Comparison of ENCODE assay signal across 11 cellular contexts in genomic region chr16:4487955-4488481, GRCh38. TPM values are rescaled to one million over a fixed set of nuclear protein-coding genes. Genes with fewer than 3 reads are reported as not detected.
DNase-seq lines count a peak whose midpoint lies in the region; ATAC-seq, FAIRE-seq and TF ChIP-seq lines count a peak whose summit lies in the region.
"Had no signal": no experiment of that assay in that cellular context is flagged by ENCODE, and none has a peak within 500 bp of the region (broad histone marks: within the 10 kb centered on the region; RNA-seq: fewer than 3 reads in every experiment).

No MANE protein-coding gene starts in this region.

- H3K9me3 ChIP-seq in upper lobe of right lung, result no peaks in the 10 kb centered on the region
- H3K9me3 ChIP-seq: gastroesophageal sphincter had no signal

- H3K9me3 Mint-ChIP-seq in stimulated activated naive CD8-positive, alpha-beta T cell treated with anti-CD3 and anti-CD28 coated beads, Interleukin-15, Interleukin-2, amounts not matched to agents 100 ng/mL and 50 ng/mL, for 24 hours, result no peaks in the 10 kb centered on the region

- DNase-seq in stimulated activated naive CD8-positive, alpha-beta T cell treated with anti-CD3 and anti-CD28 coated beads, Interleukin-15, Interleukin-2, amounts not matched to agents 100 U/mL and 50 U/mL, for 24 hours, result no peak
- DNase-seq in amniotic epithelial cell (ENCODE audit: low read depth) (peak; percentile 86), left kidney (ENCODE audit: low read depth, low spot score) (peak; percentile 26), upper lobe of right lung (no peak), NOMO-1 treated with dmso at 0.1 percent for 144 hours (lab: John Stamatoyannopoulos, UW; ENCODE audit: unreplicated experiment) (no peak), GM12891 (ENCODE audit: insufficient read length, low spot score) (no peak), Ammon's horn (ENCODE audit: low spot score) (no peak)
- DNase-seq: DMS 273 treated with DMSO at 0.1 percent for 48 hours, SIG-M5 had no signal

- ATAC-seq in stimulated activated naive CD8-positive, alpha-beta T cell treated with anti-CD3 and anti-CD28 coated beads, Interleukin-15, Interleukin-2, amounts not matched to agents 100 U/mL and 50 U/mL, for 24 hours, result no peak
- ATAC-seq in upper lobe of right lung, result peak; percentile 60
- ATAC-seq: gastroesophageal sphincter had no signal

- H3K27me3 ChIP-seq in upper lobe of right lung, result no peaks in the 10 kb centered on the region
- H3K27me3 ChIP-seq: gastroesophageal sphincter had no signal

- peaks cover 40% of the 10 kb centered on the region for H3K36me3 ChIP-seq in upper lobe of right lung

- H3K4me1 Mint-ChIP-seq in stimulated activated naive CD8-positive, alpha-beta T cell treated with anti-CD3 and anti-CD28 coated beads, Interleukin-15, Interleukin-2, amounts not matched to agents 100 ng/mL and 50 ng/mL, for 24 hours (ENCODE audit: low read depth), result peaks cover 68% of the 10 kb centered on the region

- peak overlapping the region; percentile 92 for H3K27ac Mint-ChIP-seq in stimulated activated naive CD8-positive, alpha-beta T cell treated with anti-CD3 and anti-CD28 coated beads, Interleukin-15, Interleukin-2, amounts not matched to agents 100 ng/mL and 50 ng/mL, for 24 hours

- no peak for TF ChIP-seq POLR2A in GM12891 (IDR thresholded peaks at IDR 0.05; ENCODE audit: low read depth, low read length)

- intact Hi-C loops in upper lobe of right lung (cut with DNase I), result no loop called here

- FAIRE-seq in GM12891 (lab: Jason Lieb, UNC), result no peak

- peak overlapping the region; percentile 50 for H3K4me3 Mint-ChIP-seq in stimulated activated naive CD8-positive, alpha-beta T cell treated with anti-CD3 and anti-CD28 coated beads, Interleukin-15, Interleukin-2, amounts not matched to agents 100 ng/mL and 50 ng/mL, for 24 hours

- peaks cover 38% of the 10 kb centered on the region for H3K4me1 ChIP-seq in upper lobe of right lung

- no peak for TF ChIP-seq CTCF in upper lobe of right lung (IDR thresholded peaks at IDR 0.05)

- peaks cover 47% of the 10 kb centered on the region for H3K36me3 Mint-ChIP-seq in stimulated activated naive CD8-positive, alpha-beta T cell treated with anti-CD3 and anti-CD28 coated beads, Interleukin-15, Interleukin-2, amounts not matched to agents 100 ng/mL and 50 ng/mL, for 24 hours (ENCODE audit: low read depth)

- H3K4me3 ChIP-seq in upper lobe of right lung, result no peak overlapping the region
- H3K4me3 ChIP-seq: gastroesophageal sphincter had no signal

- H3K27me3 Mint-ChIP-seq in stimulated activated naive CD8-positive, alpha-beta T cell treated with anti-CD3 and anti-CD28 coated beads, Interleukin-15, Interleukin-2, amounts not matched to agents 100 ng/mL and 50 ng/mL, for 24 hours, result no peaks in the 10 kb centered on the region

- peak overlapping the region; percentile 59 for H3K27ac ChIP-seq in upper lobe of right lung

TF ChIP-seq in GM12891, 5 proteins besides CTCF, POLR2A, EP300 and RAD21:
- TF ChIP-seq PAX5 (IDR thresholded peaks at IDR 0.05; ENCODE audit: insufficient read depth, low read length, severe bottlenecking) (no peak), SPI1 (IDR thresholded peaks at IDR 0.05; ENCODE audit: low read depth, low read length) (no peak), POLR2AphosphoS5 (IDR thresholded peaks at IDR 0.05; ENCODE audit: low read depth, low read length) (no peak), POU2F2 (IDR thresholded peaks at IDR 0.05; ENCODE audit: low read depth, low read length) (no peak), TAF1 (IDR thresholded peaks at IDR 0.05; ENCODE audit: low read depth, low read length) (no peak)

RNA-seq across cellular contexts. Expression of gene HMOX2, which starts 11.8 kb away (rescaled TPM):
- total RNA-seq in upper lobe of right lung, result 53.0 TPM
- polyA plus RNA-seq in GM12891 (2012; ENCODE audit: low read depth, missing spikeins), result 34.0 TPM

RNA-seq across cellular contexts. Expression of gene NMRAL1, which starts 13.6 kb away (rescaled TPM):
- 39.0 TPM for total RNA-seq in upper lobe of right lung
- polyA plus RNA-seq in GM12891 (2012; ENCODE audit: low read depth, missing spikeins), result 61.8 TPM

RNA-seq across cellular contexts. Expression of gene CDIP1, which starts 50.6 kb away (rescaled TPM):
- total RNA-seq in upper lobe of right lung, result 23.8 TPM
- 24.6 TPM for polyA plus RNA-seq in GM12891 (2012; ENCODE audit: low read depth, missing spikeins)

Comparison
In these comparisons a context has a peak if more than half of its experiments do, and no peak if none do; other contexts are left out.
1. DNase-seq: peak in amniotic epithelial cell (single experiment) and left kidney (single experiment); none in stimulated activated naive CD8-positive, alpha-beta T cell treated with anti-CD3 and anti-CD28 coated beads, Interleukin-15, Interleukin-2, amounts not matched to agents 100 U/mL and 50 U/mL, for 24 hours (single experiment), upper lobe of right lung (single experiment), NOMO-1 treated with dmso at 0.1 percent for 144 hours (single experiment), GM12891 (single experiment) and Ammon's horn (single experiment).